In genomic region chr3:16148783-16149182, GRCh38 we compare ENCODE assay signal across 9 cellular contexts. TPM values are rescaled to one million over a fixed set of nuclear protein-coding genes. Genes with fewer than 3 reads are reported as not detected.
DNase-seq lines count a peak whose midpoint lies in the region; ATAC-seq, FAIRE-seq and TF ChIP-seq lines count a peak whose summit lies in the region.
"Had no signal": no experiment of that assay in that cellular context is flagged by ENCODE, and none has a peak within 500 bp of the region (broad histone marks: within the 10 kb centered on the region; RNA-seq: fewer than 3 reads in every experiment).

No MANE protein-coding gene starts in this region.

- H3K4me3 ChIP-seq in right lobe of liver (no peak overlapping the region), HepG2 (replicated peaks in 1 of 3; ENCODE audit: insufficient read depth in 1 of 3, low read depth in 2 of 3, low read length in 3 of 3) (no peak overlapping the region), vagina (no peak overlapping the region)
- H3K4me3 ChIP-seq: BLaER1 treated with 17β-estradiol and CSF1 and Interleukin-3, amounts not matched to agents 10 nM and 100 nM had no signal

- FAIRE-seq in HepG2 (lab: Jason Lieb, UNC) = no peak

- in situ Hi-C loops in HepG2 (cut with HindIII; ENCODE audit: extremely low pct_ligation_motif_present, low pct_unique_long_range_greater_than_20kb) = no loop called here

- POLR2A ChIA-PET in HepG2 (lab: Yijun Ruan, JAX) = no interaction called here
- POLR2A ChIA-PET in naive thymus-derived CD8-positive, alpha-beta T cell (lab: Charles Lee) = no interaction called here

- no peaks in the 10 kb centered on the region for H3K27me3 ChIP-seq in right lobe of liver
- H3K27me3 ChIP-seq in HepG2 (ENCODE audit: control insufficient read depth in 1 of 2, insufficient read depth in 2 of 2, low read length in 2 of 2) = peaks cover 0 to 5% of the 10 kb centered on the region in 2 experiments; a peak in 2 of 5 replicates
- no peaks in the 10 kb centered on the region for H3K27me3 ChIP-seq in vagina
- H3K27me3 ChIP-seq: BLaER1 treated with 17β-estradiol and CSF1 and Interleukin-3, amounts not matched to agents 10 nM and 100 nM had no signal

- intact Hi-C loops in right lobe of liver (cut with DNase I) = no loop called here
- intact Hi-C loops in HepG2 (cut with micrococcal nuclease; ENCODE audit: unreplicated experiment) = no loop called here
- intact Hi-C loops in vagina (cut with DNase I) = no loop called here

- H3K79me2 ChIP-seq in HepG2 (ENCODE audit: insufficient read depth, low read length) = no peaks in the 10 kb centered on the region

- H2AFZ ChIP-seq in HepG2 (ENCODE audit: low read length) = no peak overlapping the region

- H3K36me3 Mint-ChIP-seq in naive thymus-derived CD8-positive, alpha-beta T cell = peaks cover 0 to 25% (median 10%) of the 10 kb centered on the region in 3 donors
- H3K36me3 Mint-ChIP-seq in progenitor cell of endocrine pancreas (ENCODE audit: insufficient read depth) = peaks cover 3% of the 10 kb centered on the region

- H3K36me3 ChIP-seq in right lobe of liver (no peaks in the 10 kb centered on the region), HepG2 (replicated peaks in 1 of 2; ENCODE audit: control insufficient read depth in 1 of 2, insufficient read depth in 2 of 2, low read length in 2 of 2) (no peaks in the 10 kb centered on the region), vagina (no peaks in the 10 kb centered on the region)
- H3K36me3 ChIP-seq: BLaER1 treated with 17β-estradiol and CSF1 and Interleukin-3, amounts not matched to agents 10 nM and 100 nM had no signal

- TF ChIP-seq EP300 in HepG2 (IDR thresholded peaks at IDR 0.05; ENCODE audit: low read depth in 2 of 2, low read length in 2 of 2) = no peak
- TF ChIP-seq EP300 in HepG2 (CRISPR knock-in tag; IDR thresholded peaks at IDR 0.05; ENCODE audit: borderline replicate concordance) = no peak

- no peak for TF ChIP-seq POLR2A in right lobe of liver (IDR thresholded peaks at IDR 0.05)
- no peak for TF ChIP-seq POLR2A in HepG2 (IDR thresholded peaks at IDR 0.05; ENCODE audit: insufficient read depth in 1 of 2, low read depth in 2 of 2, low read length in 2 of 2)
- TF ChIP-seq POLR2A in vagina (IDR thresholded peaks at IDR 0.05) = no peak

- TF ChIP-seq RAD21 in HepG2 (CRISPR knock-in tag; IDR thresholded peaks at IDR 0.05) = no peak

- ATAC-seq in right lobe of liver = peak; percentile 53 to 80 (median 74)
- ATAC-seq in HepG2 = no peak
- ATAC-seq in naive thymus-derived CD8-positive, alpha-beta T cell = no peak

- peaks cover 0 to 41% (median 12%) of the 10 kb centered on the region in 9 donors for H3K9me3 Mint-ChIP-seq in naive thymus-derived CD8-positive, alpha-beta T cell
- H3K9me3 Mint-ChIP-seq in progenitor cell of endocrine pancreas (ENCODE audit: low read depth) = peaks cover 21% of the 10 kb centered on the region

- H3K9me3 ChIP-seq in right lobe of liver (no peaks in the 10 kb centered on the region), HepG2 (ENCODE audit: low read length) (peaks cover 11% of the 10 kb centered on the region; the same call in 1 of the 2 replicates), vagina (no peaks in the 10 kb centered on the region)

- 39% methylated on average over 4 of the region's 4 CpGs for WGBS in right lobe of liver (ENCODE audit: insufficient coverage, low coverage, low lambda C conversion rate, missing lambda C conversion rate)
- 22% methylated on average over 4 of the region's 4 CpGs for WGBS in HepG2 (ENCODE audit: low lambda C conversion rate)

- H3K27ac ChIP-seq in right lobe of liver (peak overlapping the region in 1 of 3 donors; percentile 34), HepG2 (ENCODE audit: extremely low read length, insufficient read depth, low read length) (no peak overlapping the region), vagina (peak overlapping the region; percentile 75)
- H3K27ac ChIP-seq: BLaER1 treated with 17β-estradiol and CSF1 and Interleukin-3, amounts not matched to agents 10 nM and 100 nM had no signal

- no peak overlapping the region for H3K9ac ChIP-seq in HepG2 (ENCODE audit: insufficient read depth, low read depth, low read length)
- H3K9ac ChIP-seq: BLaER1 treated with 17β-estradiol and CSF1 and Interleukin-3, amounts not matched to agents 10 nM and 100 nM had no signal

- DNase-seq in right lobe of liver = peak in 2 of 3 donors; percentile 48 to 52
- DNase-seq in HepG2 (ENCODE audit: low spot score) = no peak
- peak; percentile 28 to 97 for DNase-seq in dermis microvascular lymphatic vessel endothelial cell (ENCODE audit: low read depth in 2 of 2)
- DNase-seq in mucosa of gallbladder (ENCODE audit: low spot score) = peak; percentile 72
- DNase-seq in vagina (ENCODE audit: extremely low spot score in 2 of 2) = no peak
- no peak for DNase-seq in naive thymus-derived CD8-positive, alpha-beta T cell
- DNase-seq in progenitor cell of endocrine pancreas (ENCODE audit: low spot score, unreplicated experiment) = no peak
- DNase-seq in NOMO-1 treated with DMSO at 0.1 percent for 48 hours (lab: John Stamatoyannopoulos, UW; ENCODE audit: unreplicated experiment) = no peak

- peaks cover 5 to 20% (median 11%) of the 10 kb centered on the region in 5 donors for H3K27me3 Mint-ChIP-seq in naive thymus-derived CD8-positive, alpha-beta T cell
- H3K27me3 Mint-ChIP-seq in progenitor cell of endocrine pancreas = peaks cover 8% of the 10 kb centered on the region

- no peak overlapping the region for H3K4me3 Mint-ChIP-seq in naive thymus-derived CD8-positive, alpha-beta T cell
- no peak overlapping the region for H3K4me3 Mint-ChIP-seq in progenitor cell of endocrine pancreas (ENCODE audit: low read depth)

- H3K4me1 Mint-ChIP-seq in naive thymus-derived CD8-positive, alpha-beta T cell = no peaks in the 10 kb centered on the region
- peaks cover 5% of the 10 kb centered on the region for H3K4me1 Mint-ChIP-seq in progenitor cell of endocrine pancreas (ENCODE audit: low read depth)

- no peak overlapping the region for H3K27ac Mint-ChIP-seq in naive thymus-derived CD8-positive, alpha-beta T cell
- no peak overlapping the region for H3K27ac Mint-ChIP-seq in progenitor cell of endocrine pancreas

- no peaks in the 10 kb centered on the region for H4K20me1 ChIP-seq in HepG2 (ENCODE audit: insufficient read depth, low read length)
- H4K20me1 ChIP-seq: BLaER1 treated with 17β-estradiol and CSF1 and Interleukin-3, amounts not matched to agents 10 nM and 100 nM had no signal

- no TSS peak for BruUV-seq in HepG2 (replicated peaks; lab: Mats Ljungman, UMichigan)

- no peak for TF ChIP-seq CTCF in right lobe of liver (IDR thresholded peaks at IDR 0.05)
- TF ChIP-seq CTCF in HepG2 (CRISPR knock-in tag; IDR thresholded peaks at IDR 0.05) = no peak
- TF ChIP-seq CTCF in vagina (IDR thresholded peaks at IDR 0.05) = no peak
- TF ChIP-seq CTCF in progenitor cell of endocrine pancreas (IDR thresholded peaks at IDR 0.05; ENCODE audit: unreplicated experiment) = no peak

- CTCF ChIA-PET in HepG2 (lab: Yijun Ruan, JAX; ENCODE audit: low intra/inter-chr PET ratio, low total read pairs) = no interaction called here

- no peak overlapping the region for H3K4me2 ChIP-seq in HepG2 (ENCODE audit: low read depth, low read length)
- H3K4me2 ChIP-seq: BLaER1 treated with 17β-estradiol and CSF1 and Interleukin-3, amounts not matched to agents 10 nM and 100 nM had no signal

- H3K4me1 ChIP-seq in right lobe of liver (no peaks in the 10 kb centered on the region), HepG2 (ENCODE audit: insufficient read depth, low read length) (no peaks in the 10 kb centered on the region), vagina (peaks cover 18% of the 10 kb centered on the region)

TF ChIP-seq in HepG2, 621 proteins besides CTCF, POLR2A, EP300 and RAD21 (continues in another document):
- no peak for TF ChIP-seq ZNF530 (CRISPR knock-in tag; IDR thresholded peaks at IDR 0.05; ENCODE audit: low read depth)

RNA-seq across cellular contexts. Expression of gene GALNT15, which starts 25.7 kb away (rescaled TPM):
- 1 to 10 TPM; 2.0 to 9.2 (median 4.0) TPM for total RNA-seq in right lobe of liver
- total RNA-seq in HepG2 (2016; rRNA removed; fragmentation: Illumina TruSeq; extraction: Trizol) = 0.02 TPM in 1 of 2 replicates, not detected in the other
- total RNA-seq in HepG2 (2016; cell fraction: cytosol; rRNA removed; fragmentation: Illumina TruSeq; extraction: Trizol; ENCODE audit: low read depth) = not detected in 2 replicates
- total RNA-seq in HepG2 (2016; cell fraction: insoluble cytoplasmic fraction; rRNA removed; fragmentation: Illumina TruSeq; extraction: Trizol) = 0.07 TPM in 1 of 2 replicates, not detected in the other
- total RNA-seq in HepG2 (2016; cell fraction: membrane; rRNA removed; fragmentation: Illumina TruSeq; extraction: Trizol) = 0.17 TPM in 1 of 2 replicates, not detected in the other
- total RNA-seq in HepG2 (2016; cell fraction: nucleus; rRNA removed; fragmentation: Illumina TruSeq; extraction: Trizol) = not detected in 2 replicates
- polyA plus RNA-seq in HepG2 (2011; rRNA removed) = 0.04 and 0.05 TPM in 2 replicates
- polyA plus RNA-seq in HepG2 (2011; cell fraction: cytosol; rRNA removed) = 0.05 and 0.13 TPM in 2 replicates
- polyA plus RNA-seq in HepG2 (2011; cell fraction: nucleus; rRNA removed) = 0.05 and 0.16 TPM in 2 replicates
- polyA plus RNA-seq in HepG2 (2012) = 0.17 and 0.23 TPM in 2 replicates
- polyA plus RNA-seq in HepG2 (2016; cell fraction: cytosol; fragmentation: Illumina TruSeq; extraction: Trizol; ENCODE audit: low read depth) = not detected in 2 replicates
- 0.09 TPM in 1 of 2 replicates, not detected in the other for polyA plus RNA-seq in HepG2 (2016; cell fraction: insoluble cytoplasmic fraction; fragmentation: Illumina TruSeq; extraction: Trizol; ENCODE audit: low read depth)
- polyA plus RNA-seq in HepG2 (2016; cell fraction: membrane; fragmentation: Illumina TruSeq; extraction: Trizol; ENCODE audit: low read depth) = not detected in 2 replicates
- not detected in 2 replicates for polyA plus RNA-seq in HepG2 (2016; cell fraction: nucleus; fragmentation: Illumina TruSeq; extraction: Trizol; ENCODE audit: insufficient read depth, low read depth)
- polyA minus RNA-seq in HepG2 (2011; rRNA and poly(A)+ RNA removed; ENCODE audit: low replicate concordance) = 0.05 and 0.16 TPM in 2 replicates
- not detected in 2 replicates for polyA minus RNA-seq in HepG2 (2011; cell fraction: cytosol; rRNA and poly(A)+ RNA removed)
- 0.26 and 0.62 TPM in 2 replicates for polyA minus RNA-seq in HepG2 (2011; cell fraction: nucleus; rRNA and poly(A)+ RNA removed)
- 29.1 and 98.9 TPM in 2 replicates for total RNA-seq in dermis microvascular lymphatic vessel endothelial cell
- 3.9 TPM for total RNA-seq in mucosa of gallbladder
- total RNA-seq in vagina = 225 TPM
- total RNA-seq in naive thymus-derived CD8-positive, alpha-beta T cell = not detected
- not detected for polyA plus RNA-seq in naive thymus-derived CD8-positive, alpha-beta T cell
- 0.18 and 0.46 TPM in 2 replicates for total RNA-seq in progenitor cell of endocrine pancreas

Comparison
In these comparisons a context has a peak if more than half of its experiments do, and no peak if none do; other contexts are left out.
1. ATAC-seq: peak in right lobe of liver (4 of 4); none in HepG2 (single experiment) and naive thymus-derived CD8-positive, alpha-beta T cell (0 of 2).
2. DNase-seq: peak in right lobe of liver (2 of 3), dermis microvascular lymphatic vessel endothelial cell (2 of 2) and mucosa of gallbladder (single experiment); none in HepG2 (single experiment), vagina (0 of 2), naive thymus-derived CD8-positive, alpha-beta T cell (0 of 10), progenitor cell of endocrine pancreas (single experiment) and NOMO-1 treated with DMSO at 0.1 percent for 48 hours (single experiment).